In the genomic region with DNA sequence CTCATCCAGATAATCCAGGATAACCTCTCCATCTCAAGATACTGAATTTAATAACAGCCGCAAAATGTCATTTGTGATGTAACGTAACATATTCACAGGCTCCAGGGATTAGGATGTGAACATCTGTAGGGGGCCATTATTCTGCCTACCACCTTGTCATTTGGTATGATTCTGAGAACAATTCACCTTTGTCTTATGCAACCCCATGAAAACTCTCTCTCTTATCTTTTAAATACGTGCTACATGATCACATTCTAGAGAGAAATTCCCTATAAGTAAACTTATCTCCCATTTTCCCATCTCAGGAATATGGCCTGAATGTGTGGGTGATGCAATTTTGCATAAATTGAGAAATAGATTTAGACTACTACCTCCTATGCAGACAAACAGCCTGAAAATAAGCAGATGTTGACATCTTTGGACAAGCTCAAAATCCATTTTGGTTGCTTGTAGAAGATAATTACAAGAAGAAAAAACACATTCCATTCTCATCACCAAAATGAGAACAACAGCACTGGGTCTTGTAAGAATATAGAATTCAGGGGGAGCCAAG, we compare ENCODE assay signal across 13 cellular contexts.
"Had no signal": no experiment of that assay in that cellular context is flagged by ENCODE, and none has a peak within 500 bp of the region (broad histone marks: within the 10 kb centered on the region; RNA-seq: fewer than 3 reads in every experiment).

No MANE protein-coding gene starts in this region.

- H3K36me3 ChIP-seq: esophagus squamous epithelium, heart left ventricle, neutrophil, uterus had no signal

- H3K27me3 ChIP-seq: esophagus squamous epithelium, heart left ventricle, neutrophil, uterus had no signal

- H3K27ac ChIP-seq: esophagus squamous epithelium, heart left ventricle, neutrophil, uterus had no signal

- H3K4me1 ChIP-seq: heart left ventricle, uterus had no signal

- DNase-seq: effector memory CD8-positive, alpha-beta T cell; esophagus squamous epithelium; heart left ventricle; hippocampal formation; kidney glomerular epithelial cell; mucosa of descending colon; naive thymus-derived CD8-positive, alpha-beta T cell; right cardiac atrium; stimulated activated CD4-positive, alpha-beta T cell treated with anti-CD3 and anti-CD28 coated beads, Interleukin-2, amount 100 ng/mL, for 48 hours; stimulated activated naive CD4-positive, alpha-beta T cell treated with Interleukin-2 at 50 U/mL for 16 hours; uterus had no signal

- H3K9me3 ChIP-seq: esophagus squamous epithelium, mucosa of descending colon, neutrophil, uterus had no signal

- H3K4me3 ChIP-seq: esophagus squamous epithelium, heart left ventricle, mucosa of descending colon, smooth muscle cell, uterus had no signal
